Comparison of ENCODE assay signal across 8 cellular contexts in genomic region chr6:36838896-36839818, GRCh38. TPM values are rescaled to one million over a fixed set of nuclear protein-coding genes. Genes with fewer than 3 reads are reported as not detected.
DNase-seq lines count a peak whose midpoint lies in the region; ATAC-seq, FAIRE-seq and TF ChIP-seq lines count a peak whose summit lies in the region.

CPNE5 (minus strand) TSS chr6:36839444; CDS start chr6:36839377, 67 bp downstream.

- no peaks in the 10 kb centered on the region for H3K9me3 ChIP-seq in muscle layer of colon (ENCODE audit: low read length)

- no peak for FAIRE-seq in GM19239 (lab: Jason Lieb, UNC)

- ATAC-seq in HG03025 (IDR thresholded peaks at IDR 0.05; ENCODE audit: low FRiP score, unreplicated experiment) (no peak), GM19455 (IDR thresholded peaks at IDR 0.05; ENCODE audit: unreplicated experiment) (no peak)

- TF ChIP-seq CTCF in BJ (IDR thresholded peaks at IDR 0.05; ENCODE audit: insufficient read depth, low read depth, low read length) (no peak), LNCaP clone FGC (IDR thresholded peaks at IDR 0.05; ENCODE audit: control insufficient read depth, extremely low read depth, insufficient read depth) (no peak)

- peak within 1 kb of the TSS; percentile 48 for H3K4me3 ChIP-seq in BJ (ENCODE audit: low read depth, low read length)
- peak within 1 kb of the TSS; percentile 33 for H3K4me3 ChIP-seq in LNCaP clone FGC (ENCODE audit: low read depth, low read length)
- H3K4me3 ChIP-seq in muscle layer of colon (ENCODE audit: low read depth in 1 of 2, low read length in 2 of 2), result peak within 1 kb of the TSS; percentile 35 to 54

- H3K36me3 ChIP-seq in BJ (ENCODE audit: control insufficient read depth, insufficient read depth, low read length) (no peaks in the 10 kb centered on the region), muscle layer of colon (ENCODE audit: insufficient read depth, low read length) (no peaks in the 10 kb centered on the region)

- peaks cover 11% of the 10 kb centered on the region for H3K4me1 ChIP-seq in muscle layer of colon (ENCODE audit: insufficient read depth, low read length)

- POLR2A ChIA-PET in BJ (lab: Charles Lee), result no interaction called here

- no peak for DNase-seq in BJ (ENCODE audit: low read depth)
- DNase-seq in LNCaP clone FGC (ENCODE audit: low read depth), result no peak
- DNase-seq in GOT3 (lab: John Stamatoyannopoulos, UW), result no peak
- no peak for DNase-seq in GM19239 (ENCODE audit: insufficient read length, low spot score)

- no peak within 1 kb of the TSS for H3K9ac ChIP-seq in muscle layer of colon (ENCODE audit: low read length)

- H3K27me3 ChIP-seq in BJ (ENCODE audit: control insufficient read depth, insufficient read depth, low read length), result peaks cover 23% of the 10 kb centered on the region
- peaks cover 0 to 14% of the 10 kb centered on the region in 2 donors for H3K27me3 ChIP-seq in muscle layer of colon (ENCODE audit: control insufficient read depth in 1 of 2, insufficient read depth in 2 of 2, low read length in 2 of 2)

- CTCF ChIA-PET in BJ (lab: Yijun Ruan, JAX), result no interaction called here

- H3K27ac ChIP-seq in cingulate gyrus (ENCODE audit: low read depth, low read length), result peak within 1 kb of the TSS; percentile 54
- peak within 1 kb of the TSS; percentile 41 for H3K27ac ChIP-seq in muscle layer of colon (ENCODE audit: low read depth, low read length)

RNA-seq across cellular contexts. Expression of gene CPNE5, which starts in this region (rescaled TPM):
- polyA plus RNA-seq in BJ (2011; rRNA removed), result 0.09 and 0.10 TPM in 2 replicates
- polyA minus RNA-seq in BJ (2011; rRNA and poly(A)+ RNA removed), result 1.2 TPM in 1 of 2 replicates, not detected in the other
